In genomic region chr9:112061152-112061740, GRCh38 we compare ENCODE assay signal across 9 cellular contexts.
DNase-seq lines count a peak whose midpoint lies in the region; ATAC-seq lines count a peak whose summit lies in the region.
"Had no signal": no experiment of that assay in that cellular context is flagged by ENCODE, and none has a peak within 500 bp of the region (broad histone marks: within the 10 kb centered on the region; RNA-seq: fewer than 3 reads in every experiment).

No MANE protein-coding gene starts in this region.

- intact Hi-C loops in activated T-helper 1 cell treated with anti-CD3 and anti-CD28 coated beads, Interleukin-12 subunit alpha, Interleukin-12 subunit beta, Interleukin-2, Interleukin-4 antibody, amounts not matched to agents 30 ng/mL and 10 ng/mL and 1 ng/mL, durations not matched to agents 14 hours and 24 hours and 36 hours (cut with micrococcal nuclease): loop anchor here (1.0 to 5.0 kb wide), 5 partner anchors 24 to 146 kb away; no protein-coding TSS in a partner anchor

- H3K27me3 Mint-ChIP-seq in activated T-helper 1 cell treated with anti-CD3 and anti-CD28 coated beads, Interleukin-12 subunit alpha, Interleukin-12 subunit beta, Interleukin-2, Interleukin-4 antibody, amounts not matched to agents 30 ng/mL and 10 ng/mL and 1 ng/mL, durations not matched to agents 14 hours and 24 hours and 36 hours (ENCODE audit: insufficient read depth): no peaks in the 10 kb centered on the region
- H3K27me3 Mint-ChIP-seq: activated naive CD8-positive, alpha-beta T cell had no signal

- peak; percentile 91 for ATAC-seq in GM21786 (IDR thresholded peaks at IDR 0.05; ENCODE audit: unreplicated experiment)

- H3K9me3 Mint-ChIP-seq in activated T-helper 1 cell treated with anti-CD3 and anti-CD28 coated beads, Interleukin-12 subunit alpha, Interleukin-12 subunit beta, Interleukin-2, Interleukin-4 antibody, amounts not matched to agents 30 ng/mL and 10 ng/mL and 1 ng/mL, durations not matched to agents 14 hours and 24 hours and 36 hours: no peaks in the 10 kb centered on the region

- DNase-seq in DMS 273 (lab: John Stamatoyannopoulos, UW; ENCODE audit: unreplicated experiment): peak; percentile 32
- DNase-seq in DMS 273 treated with DMSO at 0.1 percent for 48 hours (lab: John Stamatoyannopoulos, UW): no peak
- DNase-seq in M059J (ENCODE audit: low read depth): peak; percentile 99
- peak; percentile 38 for DNase-seq in activated T-helper 1 cell treated with anti-CD3 and anti-CD28 coated beads, Interleukin-12 subunit alpha, Interleukin-12 subunit beta, Interleukin-2, Interleukin-4 antibody, amounts not matched to agents 30 ng/mL and 10 ng/mL and 1 ng/mL, durations not matched to agents 14 hours and 24 hours and 36 hours (ENCODE audit: low spot score)
- peak; percentile 90 for DNase-seq in glomerular endothelial cell (ENCODE audit: extremely low read depth, low read depth, low spot score)
- peak; percentile 25 for DNase-seq in putamen (ENCODE audit: low spot score)
- no peak for DNase-seq in NCI-H2196 treated with DMSO at 0.1 percent for 48 hours (lab: John Stamatoyannopoulos, UW; ENCODE audit: unreplicated experiment)

- no peak overlapping the region for H3K4me3 Mint-ChIP-seq in activated T-helper 1 cell treated with anti-CD3 and anti-CD28 coated beads, Interleukin-12 subunit alpha, Interleukin-12 subunit beta, Interleukin-2, Interleukin-4 antibody, amounts not matched to agents 30 ng/mL and 10 ng/mL and 1 ng/mL, durations not matched to agents 14 hours and 24 hours and 36 hours
- H3K4me3 Mint-ChIP-seq: activated naive CD8-positive, alpha-beta T cell had no signal

- H3K36me3 Mint-ChIP-seq in activated T-helper 1 cell treated with anti-CD3 and anti-CD28 coated beads, Interleukin-12 subunit alpha, Interleukin-12 subunit beta, Interleukin-2, Interleukin-4 antibody, amounts not matched to agents 30 ng/mL and 10 ng/mL and 1 ng/mL, durations not matched to agents 14 hours and 24 hours and 36 hours (ENCODE audit: low read depth): peaks cover 20% of the 10 kb centered on the region

- peaks cover 27% of the 10 kb centered on the region for H3K4me1 Mint-ChIP-seq in activated T-helper 1 cell treated with anti-CD3 and anti-CD28 coated beads, Interleukin-12 subunit alpha, Interleukin-12 subunit beta, Interleukin-2, Interleukin-4 antibody, amounts not matched to agents 30 ng/mL and 10 ng/mL and 1 ng/mL, durations not matched to agents 14 hours and 24 hours and 36 hours (ENCODE audit: low read depth)

- peak overlapping the region; percentile 4 for H3K27ac Mint-ChIP-seq in activated T-helper 1 cell treated with anti-CD3 and anti-CD28 coated beads, Interleukin-12 subunit alpha, Interleukin-12 subunit beta, Interleukin-2, Interleukin-4 antibody, amounts not matched to agents 30 ng/mL and 10 ng/mL and 1 ng/mL, durations not matched to agents 14 hours and 24 hours and 36 hours
- H3K27ac Mint-ChIP-seq: activated naive CD8-positive, alpha-beta T cell had no signal

Comparison
In these comparisons a context has a peak if more than half of its experiments do, and no peak if none do; other contexts are left out.
1. DNase-seq: peak in DMS 273 (single experiment), M059J (single experiment), activated T-helper 1 cell treated with anti-CD3 and anti-CD28 coated beads, Interleukin-12 subunit alpha, Interleukin-12 subunit beta, Interleukin-2, Interleukin-4 antibody, amounts not matched to agents 30 ng/mL and 10 ng/mL and 1 ng/mL, durations not matched to agents 14 hours and 24 hours and 36 hours (single experiment), glomerular endothelial cell (single experiment) and putamen (single experiment); none in DMS 273 treated with DMSO at 0.1 percent for 48 hours (single experiment) and NCI-H2196 treated with DMSO at 0.1 percent for 48 hours (single experiment).